ENCODE assay signal across 17 cellular contexts in the genomic region with DNA sequence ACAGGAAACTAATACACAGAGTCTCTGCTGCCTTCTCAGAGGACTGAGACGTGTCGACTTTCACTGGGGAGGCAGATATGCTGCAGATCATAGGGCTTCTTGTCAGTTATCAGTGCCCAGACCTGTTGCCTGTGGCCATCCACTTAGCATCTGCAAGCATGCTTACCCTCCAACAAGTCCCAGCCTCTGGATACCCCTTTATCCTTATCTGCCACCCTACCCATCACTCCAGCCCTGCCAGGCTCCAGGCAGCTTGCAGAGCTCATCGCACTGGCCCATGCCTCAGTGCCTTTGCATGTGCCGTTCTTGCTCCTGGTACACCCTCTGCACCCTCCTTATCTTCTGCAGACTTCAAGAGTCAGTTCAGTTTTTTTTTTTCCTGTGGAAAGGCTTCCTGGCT.
"Had no signal": no experiment of that assay in that cellular context is flagged by ENCODE, and none has a peak within 500 bp of the region (broad histone marks: within the 10 kb centered on the region; RNA-seq: fewer than 3 reads in every experiment).

No MANE protein-coding gene starts in this region.

- ATAC-seq: right cardiac atrium, T-helper 17 cell had no signal

- H3K27me3 ChIP-seq: testis had no signal

- H3K27ac ChIP-seq: brain microvascular endothelial cell, esophagus squamous epithelium, testis had no signal

- DNase-seq: activated CD4-positive, alpha-beta T cell treated with anti-CD3 and anti-CD28 coated beads for 4 hours; activated gamma-delta T cell; anterior cingulate cortex; brain microvascular endothelial cell; cortex of kidney; effector CD8-positive, alpha-beta T cell; esophagus squamous epithelium; kidney glomerular epithelial cell; nucleus accumbens; right cardiac atrium; small intestine; stimulated activated CD4-positive, alpha-beta T cell treated with anti-CD3 and anti-CD28 coated beads, Interleukin-4, amount 100 ng/mL, for 4 hours; T-helper 17 cell; testis had no signal

- H3K4me3 ChIP-seq: esophagus squamous epithelium, testis had no signal

- H3K9me3 Mint-ChIP-seq: stimulated activated naive CD8-positive, alpha-beta T cell treated with anti-CD3 and anti-CD28 coated beads, Interleukin-15, Interleukin-2, amounts not matched to agents 100 ng/mL and 50 ng/mL, for 24 hours had no signal

- H3K36me3 Mint-ChIP-seq: activated naive CD8-positive, alpha-beta T cell had no signal

- H3K36me3 ChIP-seq: brain microvascular endothelial cell, esophagus squamous epithelium had no signal

- H3K27ac Mint-ChIP-seq: activated naive CD8-positive, alpha-beta T cell; nephron; T-helper 17 cell had no signal

- H3K9me3 ChIP-seq: esophagus squamous epithelium, testis had no signal

- H3K4me1 Mint-ChIP-seq: nephron had no signal

- H3K4me3 Mint-ChIP-seq: activated naive CD8-positive, alpha-beta T cell; nephron; stimulated activated naive CD8-positive, alpha-beta T cell treated with anti-CD3 and anti-CD28 coated beads, Interleukin-15, Interleukin-2, amounts not matched to agents 100 ng/mL and 50 ng/mL, for 24 hours; T-helper 17 cell had no signal

- H3K4me1 ChIP-seq: testis had no signal
